10 cellular contexts compared by ENCODE assay signal in the genomic region with DNA sequence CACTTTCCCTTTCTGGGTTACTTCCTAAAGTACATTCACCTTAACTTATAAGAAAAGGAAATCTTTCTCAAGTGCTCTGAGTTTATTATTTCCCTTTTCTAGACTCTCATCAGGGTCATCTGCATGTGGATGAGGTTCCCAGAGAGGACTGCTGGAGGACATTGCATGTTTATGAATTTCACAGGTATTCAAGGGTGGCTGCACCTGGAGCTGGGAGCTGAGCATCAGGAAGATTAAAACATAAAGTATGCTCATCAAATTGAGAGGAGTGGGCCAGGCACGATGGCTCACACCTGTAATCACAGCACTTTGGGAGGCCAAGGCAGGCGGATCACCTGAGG. TPM values are rescaled to one million over a fixed set of nuclear protein-coding genes. Genes with fewer than 3 reads are reported as not detected.
A peak's percentile ranks its signal among the peaks of the same experiment; 100 is the strongest.
DNase-seq lines count a peak whose midpoint lies in the region; ATAC-seq and TF ChIP-seq lines count a peak whose summit lies in the region.
"Had no signal": no experiment of that assay in that cellular context is flagged by ENCODE, and none has a peak within 500 bp of the region (broad histone marks: within the 10 kb centered on the region; RNA-seq: fewer than 3 reads in every experiment).

No MANE protein-coding gene starts in this region.

- no peaks in the 10 kb centered on the region for H4K20me1 ChIP-seq in SK-N-SH (ENCODE audit: insufficient read depth)

- H3K27ac ChIP-seq in SK-N-SH (ENCODE audit: low read depth in 2 of 2, low read length in 1 of 2) (peak overlapping the region in 1 of 2 experiments; percentile 71; a peak in 2 of 4 replicates), Peyer's patch (peak overlapping the region; percentile 55 to 89 (median 74)), epithelial cell of prostate (peak overlapping the region; percentile 59), skin epidermis (peak overlapping the region in 20 of 21 experiments; percentile 10 to 82 (median 58))
- H3K27ac ChIP-seq: 22Rv1 had no signal

- peak overlapping the region; percentile 11; the same call in 1 of the 2 replicates for H3K4me2 ChIP-seq in SK-N-SH

- H3K4me1 ChIP-seq in SK-N-SH (ENCODE audit: control insufficient read depth in 1 of 2, insufficient read depth in 2 of 2, low read depth in 1 of 2, low read length in 1 of 2): peaks cover 0 to 8% of the 10 kb centered on the region in 2 experiments; a peak in 3 of 4 replicates
- peaks cover 0 to 10% (median 7%) of the 10 kb centered on the region in 4 donors for H3K4me1 ChIP-seq in Peyer's patch

- no peaks in the 10 kb centered on the region for H3K9me3 ChIP-seq in SK-N-SH
- H3K9me3 ChIP-seq in Peyer's patch: no peaks in the 10 kb centered on the region

- H3F3A ChIP-seq in SK-N-SH (replicated peaks; ENCODE audit: insufficient read depth): peaks cover 12% of the 10 kb centered on the region

- no peak for TF ChIP-seq EP300 in SK-N-SH (IDR thresholded peaks at IDR 0.05; ENCODE audit: borderline replicate concordance in 1 of 2, low read depth in 1 of 2, low read length in 1 of 2)

- TF ChIP-seq RAD21 in SK-N-SH (IDR thresholded peaks at IDR 0.05; ENCODE audit: low read length): no peak

- no peaks in the 10 kb centered on the region for H3K9me2 ChIP-seq in SK-N-SH

- no peak for ATAC-seq in SK-N-SH treated with all-trans-retinoic acid at 6 μM for 48 hours

- H3K4me3 ChIP-seq in SK-N-SH (ENCODE audit: low read depth in 2 of 2, low read length in 1 of 2) (no peak overlapping the region), Peyer's patch (no peak overlapping the region), skin epidermis (no peak overlapping the region)

- CTCF ChIA-PET in SK-N-SH (lab: Yijun Ruan, JAX): no interaction called here

- no peaks in the 10 kb centered on the region for H3K27me3 ChIP-seq in SK-N-SH (ENCODE audit: insufficient read depth)
- no peaks in the 10 kb centered on the region for H3K27me3 ChIP-seq in Peyer's patch

- H3K9ac ChIP-seq in SK-N-SH: peak overlapping the region; percentile 29

- DNase-seq in SK-N-SH: no peak
- no peak for DNase-seq in Peyer's patch
- no peak for DNase-seq in epithelial cell of prostate (ENCODE audit: low read depth, low spot score)
- no peak for DNase-seq in NOMO-1 (lab: John Stamatoyannopoulos, UW; ENCODE audit: unreplicated experiment in 2 of 2)
- DNase-seq in NCI-H1105 treated with DMSO at 0.1 percent for 48 hours (lab: John Stamatoyannopoulos, UW): no peak
- DNase-seq in DMS 273 treated with DMSO at 0.1 percent for 48 hours (lab: John Stamatoyannopoulos, UW): no peak
- DNase-seq: activated B cell treated with CpG ODN at 0.5 μM for 24 hours had no signal

- H3K79me2 ChIP-seq in SK-N-SH (ENCODE audit: insufficient read depth): no peaks in the 10 kb centered on the region

- WGBS in SK-N-SH (ENCODE audit: low lambda C conversion rate): 100% methylated on average over 2 of the region's 2 CpGs

- POLR2A ChIA-PET in SK-N-SH (lab: Yijun Ruan, JAX): no interaction called here

- peak overlapping the region; percentile 23 for H2AFZ ChIP-seq in SK-N-SH (ENCODE audit: low read depth)

- TF ChIP-seq POLR2A in Peyer's patch (IDR thresholded peaks at IDR 0.05): no peak

- TF ChIP-seq CTCF in SK-N-SH (IDR thresholded peaks at IDR 0.05) (no peak), Peyer's patch (IDR thresholded peaks at IDR 0.05) (no peak)

- H3K36me3 ChIP-seq in SK-N-SH (replicated peaks in 1 of 2; ENCODE audit: control insufficient read depth in 1 of 2, insufficient read depth in 2 of 2, low read length in 1 of 2): no peaks in the 10 kb centered on the region
- no peaks in the 10 kb centered on the region for H3K36me3 ChIP-seq in Peyer's patch

TF ChIP-seq in SK-N-SH, 30 proteins besides CTCF, POLR2A, EP300 and RAD21 (continues in another document):
- no peak for TF ChIP-seq MXI1 (IDR thresholded peaks at IDR 0.05; ENCODE audit: low read depth, low read length)
- no peak for TF ChIP-seq SIN3A (IDR thresholded peaks at IDR 0.05; ENCODE audit: borderline replicate concordance, low read depth, low read length)
- TF ChIP-seq POLR2AphosphoS5 (IDR thresholded peaks at IDR 0.05; ENCODE audit: low read depth, low read length): no peak
- TF ChIP-seq GABPA (IDR thresholded peaks at IDR 0.05; ENCODE audit: low read depth): no peak
- TF ChIP-seq CHD2 (IDR thresholded peaks at IDR 0.05; ENCODE audit: low read length, partially characterized antibody): no peak
- no peak for TF ChIP-seq ELF1 (IDR thresholded peaks at IDR 0.05)
- no peak for TF ChIP-seq GATA2 (CRISPR knock-in tag; IDR thresholded peaks at IDR 0.05)
- TF ChIP-seq, protein P1, sequence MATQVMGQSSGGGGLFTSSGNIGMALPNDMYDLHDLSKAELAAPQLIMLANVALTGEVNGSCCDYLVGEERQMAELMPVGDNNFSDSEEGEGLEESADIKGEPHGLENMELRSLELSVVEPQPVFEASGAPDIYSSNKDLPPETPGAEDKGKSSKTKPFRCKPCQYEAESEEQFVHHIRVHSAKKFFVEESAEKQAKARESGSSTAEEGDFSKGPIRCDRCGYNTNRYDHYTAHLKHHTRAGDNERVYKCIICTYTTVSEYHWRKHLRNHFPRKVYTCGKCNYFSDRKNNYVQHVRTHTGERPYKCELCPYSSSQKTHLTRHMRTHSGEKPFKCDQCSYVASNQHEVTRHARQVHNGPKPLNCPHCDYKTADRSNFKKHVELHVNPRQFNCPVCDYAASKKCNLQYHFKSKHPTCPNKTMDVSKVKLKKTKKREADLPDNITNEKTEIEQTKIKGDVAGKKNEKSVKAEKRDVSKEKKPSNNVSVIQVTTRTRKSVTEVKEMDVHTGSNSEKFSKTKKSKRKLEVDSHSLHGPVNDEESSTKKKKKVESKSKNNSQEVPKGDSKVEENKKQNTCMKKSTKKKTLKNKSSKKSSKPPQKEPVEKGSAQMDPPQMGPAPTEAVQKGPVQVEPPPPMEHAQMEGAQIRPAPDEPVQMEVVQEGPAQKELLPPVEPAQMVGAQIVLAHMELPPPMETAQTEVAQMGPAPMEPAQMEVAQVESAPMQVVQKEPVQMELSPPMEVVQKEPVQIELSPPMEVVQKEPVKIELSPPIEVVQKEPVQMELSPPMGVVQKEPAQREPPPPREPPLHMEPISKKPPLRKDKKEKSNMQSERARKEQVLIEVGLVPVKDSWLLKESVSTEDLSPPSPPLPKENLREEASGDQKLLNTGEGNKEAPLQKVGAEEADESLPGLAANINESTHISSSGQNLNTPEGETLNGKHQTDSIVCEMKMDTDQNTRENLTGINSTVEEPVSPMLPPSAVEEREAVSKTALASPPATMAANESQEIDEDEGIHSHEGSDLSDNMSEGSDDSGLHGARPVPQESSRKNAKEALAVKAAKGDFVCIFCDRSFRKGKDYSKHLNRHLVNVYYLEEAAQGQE (IDR thresholded peaks at IDR 0.05; ENCODE audit: low read depth, low read length): no peak
- no peak for TF ChIP-seq SMC3 (IDR thresholded peaks at IDR 0.05; ENCODE audit: low read depth, low read length)
- TF ChIP-seq RFX5 (IDR thresholded peaks at IDR 0.05; ENCODE audit: low read length): no peak

TF ChIP-seq in SK-N-SH treated with all-trans-retinoic acid at 6 μM for 48 hours, 23 proteins besides CTCF, POLR2A, EP300 and RAD21 (continues in another document):
- TF ChIP-seq ZFP30 (CRISPR knock-in tag; IDR thresholded peaks at IDR 0.05) (no peak), PPARA (CRISPR knock-in tag; IDR thresholded peaks at IDR 0.05; ENCODE audit: borderline replicate concordance) (no peak), ZC3H10 (CRISPR knock-in tag; IDR thresholded peaks at IDR 0.05) (no peak), ZNF565 (CRISPR knock-in tag; conservative IDR thresholded peaks at IDR 0.05; ENCODE audit: low read depth) (no peak), TCF4 (CRISPR knock-in tag; IDR thresholded peaks at IDR 0.05; ENCODE audit: borderline replicate concordance) (no peak)
- TF ChIP-seq, protein P2, sequence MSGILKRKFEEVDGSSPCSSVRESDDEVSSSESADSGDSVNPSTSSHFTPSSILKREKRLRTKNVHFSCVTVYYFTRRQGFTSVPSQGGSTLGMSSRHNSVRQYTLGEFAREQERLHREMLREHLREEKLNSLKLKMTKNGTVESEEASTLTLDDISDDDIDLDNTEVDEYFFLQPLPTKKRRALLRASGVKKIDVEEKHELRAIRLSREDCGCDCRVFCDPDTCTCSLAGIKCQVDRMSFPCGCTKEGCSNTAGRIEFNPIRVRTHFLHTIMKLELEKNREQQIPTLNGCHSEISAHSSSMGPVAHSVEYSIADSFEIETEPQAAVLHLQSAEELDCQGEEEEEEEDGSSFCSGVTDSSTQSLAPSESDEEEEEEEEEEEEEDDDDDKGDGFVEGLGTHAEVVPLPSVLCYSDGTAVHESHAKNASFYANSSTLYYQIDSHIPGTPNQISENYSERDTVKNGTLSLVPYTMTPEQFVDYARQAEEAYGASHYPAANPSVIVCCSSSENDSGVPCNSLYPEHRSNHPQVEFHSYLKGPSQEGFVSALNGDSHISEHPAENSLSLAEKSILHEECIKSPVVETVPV (CRISPR knock-in tag; IDR thresholded peaks at IDR 0.05): no peak
- TF ChIP-seq, protein P3, sequence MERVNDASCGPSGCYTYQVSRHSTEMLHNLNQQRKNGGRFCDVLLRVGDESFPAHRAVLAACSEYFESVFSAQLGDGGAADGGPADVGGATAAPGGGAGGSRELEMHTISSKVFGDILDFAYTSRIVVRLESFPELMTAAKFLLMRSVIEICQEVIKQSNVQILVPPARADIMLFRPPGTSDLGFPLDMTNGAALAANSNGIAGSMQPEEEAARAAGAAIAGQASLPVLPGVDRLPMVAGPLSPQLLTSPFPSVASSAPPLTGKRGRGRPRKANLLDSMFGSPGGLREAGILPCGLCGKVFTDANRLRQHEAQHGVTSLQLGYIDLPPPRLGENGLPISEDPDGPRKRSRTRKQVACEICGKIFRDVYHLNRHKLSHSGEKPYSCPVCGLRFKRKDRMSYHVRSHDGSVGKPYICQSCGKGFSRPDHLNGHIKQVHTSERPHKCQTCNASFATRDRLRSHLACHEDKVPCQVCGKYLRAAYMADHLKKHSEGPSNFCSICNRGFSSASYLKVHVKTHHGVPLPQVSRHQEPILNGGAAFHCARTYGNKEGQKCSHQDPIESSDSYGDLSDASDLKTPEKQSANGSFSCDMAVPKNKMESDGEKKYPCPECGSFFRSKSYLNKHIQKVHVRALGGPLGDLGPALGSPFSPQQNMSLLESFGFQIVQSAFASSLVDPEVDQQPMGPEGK (CRISPR knock-in tag; IDR thresholded peaks at IDR 0.05; ENCODE audit: borderline replicate concordance): no peak

RNA-seq across cellular contexts. Expression of a gene that starts 34.7 kb away (rescaled TPM):
- 63.4 and 73.8 TPM in 2 replicates for polyA plus RNA-seq in SK-N-SH (2012; rRNA removed)
- polyA plus RNA-seq in SK-N-SH (2012; cell fraction: cytosol; rRNA removed): 61.6 and 71.9 TPM in 2 replicates
- polyA plus RNA-seq in SK-N-SH (2012; cell fraction: nucleus; rRNA removed): 43.0 and 48.4 TPM in 2 replicates
- 100 to 1,000 TPM; 138 to 640 (median 223) TPM for total RNA-seq in Peyer's patch

RNA-seq across cellular contexts. Expression of a gene that starts 59.3 kb away (rescaled TPM):
- 4.7 and 6.1 TPM in 2 replicates for polyA plus RNA-seq in SK-N-SH (2012; rRNA removed)
- 7.3 and 8.2 TPM in 2 replicates for polyA plus RNA-seq in SK-N-SH (2012; cell fraction: cytosol; rRNA removed)
- polyA plus RNA-seq in SK-N-SH (2012; cell fraction: nucleus; rRNA removed): 4.8 and 8.5 TPM in 2 replicates
- total RNA-seq in Peyer's patch: 10 to 100 TPM in 1 of 4 donors, 1 to 10 TPM in 3; 5.9 to 31.4 (median 7.3) TPM
